ENCODE assay signal across 8 cellular contexts in the genomic region with DNA sequence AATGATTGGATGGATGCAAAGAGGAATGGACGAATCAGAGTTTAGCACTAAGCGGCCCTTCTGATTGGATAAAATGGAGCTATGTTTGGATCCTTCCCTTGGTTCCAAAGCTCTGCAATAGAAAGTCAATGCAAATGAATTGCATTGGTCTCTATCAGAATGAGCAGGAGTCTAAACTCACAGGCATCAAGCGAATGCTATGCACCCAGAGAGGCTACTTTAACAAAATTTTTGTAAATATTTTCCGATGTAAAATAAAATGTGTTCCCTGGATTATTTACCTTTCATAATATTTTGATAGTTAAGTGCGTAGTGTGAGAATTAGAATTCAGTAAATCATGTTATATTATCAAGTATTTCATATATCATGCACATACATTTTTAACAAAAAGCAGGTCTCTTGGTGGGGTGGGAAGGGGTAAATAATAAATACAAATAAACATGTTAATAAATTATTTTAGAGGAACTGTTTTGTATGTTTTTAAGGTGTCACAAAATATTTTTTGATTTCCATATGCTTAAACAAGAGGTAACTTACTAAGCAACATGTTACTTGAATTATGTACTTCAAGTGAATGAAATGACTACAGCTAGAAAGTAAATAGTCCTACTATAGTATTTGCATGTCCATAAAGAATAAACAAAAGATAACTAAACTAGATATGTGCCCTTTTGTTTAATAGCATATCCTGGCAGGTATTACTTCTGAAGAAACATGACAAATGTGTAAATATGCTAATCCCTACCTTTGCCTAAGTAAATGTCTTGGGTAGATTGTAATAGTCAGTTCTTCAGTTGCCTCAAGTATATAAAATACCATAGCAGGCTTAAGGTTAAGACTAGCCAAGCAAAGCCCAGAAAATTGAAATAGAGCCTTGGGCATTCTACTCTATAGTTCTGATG.
DNase-seq lines count a peak whose midpoint lies in the region; ATAC-seq and TF ChIP-seq lines count a peak whose summit lies in the region.

No MANE protein-coding gene starts in this region.

- H3K4me2 ChIP-seq in KMS-11, result peak overlapping the region; percentile 50

- H3K4me1 ChIP-seq in KMS-11 (ENCODE audit: low read depth, poor library complexity, severe bottlenecking) (peaks cover 44% of the 10 kb centered on the region), muscle layer of colon (ENCODE audit: insufficient read depth, low read length) (peaks cover 38% of the 10 kb centered on the region)

- TF ChIP-seq CTCF in 22Rv1 (IDR thresholded peaks at IDR 0.05) (no peak), KMS-11 (conservative IDR thresholded peaks at IDR 0.05; ENCODE audit: low read depth, low read length) (no peak), astrocyte of the spinal cord (IDR thresholded peaks at IDR 0.05; ENCODE audit: low read depth, low read length) (no peak)

- no peak overlapping the region for H3K4me3 ChIP-seq in KMS-11 (IDR thresholded peaks at IDR 0.05; ENCODE audit: insufficient read depth, low read depth, low read length)
- H3K4me3 ChIP-seq in astrocyte of the spinal cord (ENCODE audit: low read depth, low read length), result peak overlapping the region; percentile 13
- no peak overlapping the region for H3K4me3 ChIP-seq in muscle layer of colon (ENCODE audit: low read depth in 1 of 2, low read length in 2 of 2)

- H3K36me3 ChIP-seq in KMS-11 (ENCODE audit: insufficient read depth) (peaks cover 8% of the 10 kb centered on the region; the same call in 1 of the 2 replicates), muscle layer of colon (ENCODE audit: insufficient read depth, low read length) (peaks cover 31% of the 10 kb centered on the region)

- peaks cover 20% of the 10 kb centered on the region for H3K79me2 ChIP-seq in KMS-11 (ENCODE audit: insufficient read depth, low read depth)

- H3K27ac ChIP-seq in 22Rv1 (peak overlapping the region; percentile 99), KMS-11 (peak overlapping the region; percentile 93; the same call in 1 of the 2 replicates), muscle layer of colon (ENCODE audit: low read depth, low read length) (peak overlapping the region; percentile 8)

- ATAC-seq in GM18520 (IDR thresholded peaks at IDR 0.05; ENCODE audit: unreplicated experiment), result no peak
- ATAC-seq in GM18502 (IDR thresholded peaks at IDR 0.05; ENCODE audit: poor library complexity, unreplicated experiment), result no peak
- no peak for ATAC-seq in GM21381 (IDR thresholded peaks at IDR 0.05; ENCODE audit: unreplicated experiment)

- peak overlapping the region; percentile 35 for H2AFZ ChIP-seq in KMS-11 (ENCODE audit: low read depth)

- in situ Hi-C loops in astrocyte of the spinal cord (cut with HindIII; ENCODE audit: low sequenced_read_pairs), result no loop called here

- H3K9ac ChIP-seq in KMS-11 (no peak overlapping the region), muscle layer of colon (ENCODE audit: low read length) (no peak overlapping the region)

- DNase-seq in astrocyte of the spinal cord (ENCODE audit: low read depth, low spot score) (no peak), SHP77 (lab: John Stamatoyannopoulos, UW) (no peak)

- H3K27me3 ChIP-seq in KMS-11 (ENCODE audit: insufficient read depth, low read depth) (no peaks in the 10 kb centered on the region), muscle layer of colon (ENCODE audit: control insufficient read depth in 1 of 2, insufficient read depth in 2 of 2, low read length in 2 of 2) (no peaks in the 10 kb centered on the region)

- no peaks in the 10 kb centered on the region for H3K9me3 ChIP-seq in muscle layer of colon (ENCODE audit: low read length)

- peaks cover 17% of the 10 kb centered on the region for H4K20me1 ChIP-seq in KMS-11 (ENCODE audit: insufficient read depth)

Comparison
In these comparisons a context has a peak if more than half of its experiments do, and no peak if none do; other contexts are left out.
1. H3K27ac ChIP-seq: peak in every context shown above with its lines; median percentile 99 in 22Rv1; 93 in KMS-11; 8 in muscle layer of colon.